ENCODE assay signal across 16 cellular contexts in genomic region chr9:95028855-95029219, GRCh38.
A peak's percentile ranks its signal among the peaks of the same experiment; 100 is the strongest.
DNase-seq lines count a peak whose midpoint lies in the region; TF ChIP-seq lines count a peak whose summit lies in the region.
"Had no signal": no experiment of that assay in that cellular context is flagged by ENCODE, and none has a peak within 500 bp of the region (broad histone marks: within the 10 kb centered on the region; RNA-seq: fewer than 3 reads in every experiment).

No MANE protein-coding gene starts in this region.

- intact Hi-C loops in OCI-LY7 (cut with micrococcal nuclease; ENCODE audit: unreplicated experiment): no loop called here

- TF ChIP-seq CTCF in liver (IDR thresholded peaks at IDR 0.05; ENCODE audit: low read depth, low read length, missing input control) (no peak), Peyer's patch (IDR thresholded peaks at IDR 0.05) (no peak), OCI-LY7 (conservative IDR thresholded peaks at IDR 0.05; ENCODE audit: low read length) (no peak), BE2C (IDR thresholded peaks at IDR 0.05; ENCODE audit: low read depth, low read length) (no peak)

- 88% methylated on average over 8 of the region's 8 CpGs for WGBS in liver

- H3K9me2 ChIP-seq in OCI-LY7 (ENCODE audit: insufficient read depth, low read length): no peaks in the 10 kb centered on the region

- no peaks in the 10 kb centered on the region for H4K20me1 ChIP-seq in OCI-LY7 (ENCODE audit: insufficient read depth, low read length)

- no peak for TF ChIP-seq POLR2A in Peyer's patch (IDR thresholded peaks at IDR 0.05)

- DNase-seq in DMS79 (lab: John Stamatoyannopoulos, UW) (peak; percentile 23), NCI-H510A treated with DMSO at 0.1 percent for 48 hours (lab: John Stamatoyannopoulos, UW) (peak; percentile 64), substantia nigra (lab: John Stamatoyannopoulos, UW) (no peak), Peyer's patch (no peak), OCI-LY7 (ENCODE audit: low spot score) (no peak), BE2C (no peak)
- no peak for DNase-seq in central memory CD4-positive, alpha-beta T cell
- DNase-seq: activated naive CD8-positive, alpha-beta T cell treated with anti-CD3 and anti-CD28 coated beads, Interleukin-2, amount 50 U/mL, for 24 hours; C1 segment of cervical spinal cord; cortex of kidney; immature natural killer cell; NCI-H446 treated with DMSO at 0.1 percent for 48 hours; nephron progenitor cell had no signal

- H3K4me2 ChIP-seq in OCI-LY7 (ENCODE audit: low read length): no peak overlapping the region
- H3K4me2 ChIP-seq: KMS-11 had no signal

- peaks cover 0 to 25% (median 5%) of the 10 kb centered on the region in 4 donors for H3K36me3 ChIP-seq in liver (ENCODE audit: control insufficient read depth in 4 of 4, insufficient read depth in 3 of 4, low read depth in 1 of 4, low read length in 3 of 4)
- H3K36me3 ChIP-seq in Peyer's patch: no peaks in the 10 kb centered on the region
- H3K36me3 ChIP-seq in OCI-LY7 (ENCODE audit: insufficient read depth, low read length): no peaks in the 10 kb centered on the region
- H3K36me3 ChIP-seq in BE2C: peaks cover 44% of the 10 kb centered on the region

- peak overlapping the region in 1 of 2 donors; percentile 80 for H3K9ac ChIP-seq in liver (ENCODE audit: low read depth in 1 of 2, low read length in 2 of 2)
- H3K9ac ChIP-seq: KMS-11 had no signal

- TF ChIP-seq RAD21 in liver (IDR thresholded peaks at IDR 0.05): no peak

- H2AFZ ChIP-seq in OCI-LY7 (ENCODE audit: low read length): no peak overlapping the region

- H3K9me3 ChIP-seq in liver (ENCODE audit: control insufficient read depth in 4 of 4, low read length in 3 of 4): no peaks in the 10 kb centered on the region
- no peaks in the 10 kb centered on the region for H3K9me3 ChIP-seq in Peyer's patch
- H3K9me3 ChIP-seq in OCI-LY7 (ENCODE audit: low read length): no peaks in the 10 kb centered on the region
- H3K9me3 ChIP-seq in BE2C: no peaks in the 10 kb centered on the region
- H3K9me3 ChIP-seq: SJSA1 had no signal

- POLR2A ChIA-PET in OCI-LY7 (lab: Charles Lee): no interaction called here

- BruUV-seq in OCI-LY7 (replicated peaks; lab: Mats Ljungman, UMichigan): no TSS peak

- CTCF ChIA-PET in OCI-LY7 (lab: Charles Lee; ENCODE audit: unreplicated experiment): no interaction called here

- H3K4me3 ChIP-seq in liver (ENCODE audit: low read depth in 1 of 3, low read length in 3 of 3) (no peak overlapping the region), Peyer's patch (no peak overlapping the region), OCI-LY7 (ENCODE audit: low read depth, low read length, poor library complexity, severe bottlenecking) (no peak overlapping the region), BE2C (ENCODE audit: low read depth, low read length) (no peak overlapping the region)
- H3K4me3 ChIP-seq: SJSA1 had no signal

- H3K79me2 ChIP-seq in OCI-LY7 (ENCODE audit: insufficient read depth, low read depth, low read length): no peaks in the 10 kb centered on the region

- H3K27me3 ChIP-seq in liver (ENCODE audit: control insufficient read depth in 4 of 4, insufficient read depth in 4 of 4, low read length in 3 of 4) (no peaks in the 10 kb centered on the region), Peyer's patch (no peaks in the 10 kb centered on the region), BE2C (no peaks in the 10 kb centered on the region)
- H3K27me3 ChIP-seq: SJSA1 had no signal

- H3K4me1 ChIP-seq in liver (ENCODE audit: control insufficient read depth in 4 of 4, insufficient read depth in 4 of 4, low read length in 3 of 4): peaks cover 16 to 78% (median 59%) of the 10 kb centered on the region in 4 donors
- H3K4me1 ChIP-seq in Peyer's patch: peaks cover 0 to 72% (median 0%) of the 10 kb centered on the region in 4 donors
- H3K4me1 ChIP-seq in OCI-LY7 (ENCODE audit: insufficient read depth, low read length, poor library complexity, severe bottlenecking): peaks cover 18% of the 10 kb centered on the region
- peaks cover 75% of the 10 kb centered on the region for H3K4me1 ChIP-seq in BE2C

- H3K27ac ChIP-seq in liver (ENCODE audit: low read depth in 1 of 2, low read length in 2 of 2) (peak overlapping the region; percentile 79 to 84), substantia nigra (ENCODE audit: low read depth, low read length, poor library complexity, severe bottlenecking) (peak overlapping the region; percentile 44), Peyer's patch (peak overlapping the region in 2 of 4 donors; percentile 9 to 14), OCI-LY7 (ENCODE audit: low read depth, low read length, poor library complexity, severe bottlenecking) (no peak overlapping the region)
- H3K27ac ChIP-seq: KMS-11, SJSA1 had no signal

TF ChIP-seq in liver, 16 proteins besides CTCF, POLR2A, EP300 and RAD21:
- no peak for TF ChIP-seq RXRA (IDR thresholded peaks at IDR 0.05)
- no peak for TF ChIP-seq EGR1 (IDR thresholded peaks at IDR 0.05; ENCODE audit: low read depth in 2 of 2)
- no peak for TF ChIP-seq YY1 (IDR thresholded peaks at IDR 0.05)
- no peak for TF ChIP-seq MAX (IDR thresholded peaks at IDR 0.05)
- TF ChIP-seq FOXA1 (IDR thresholded peaks at IDR 0.05): no peak
- TF ChIP-seq NR2F2 (IDR thresholded peaks at IDR 0.05): no peak
- TF ChIP-seq HNF4A (conservative IDR thresholded peaks at IDR 0.05): no peak

Comparison
In these comparisons a context has a peak if more than half of its experiments do, and no peak if none do; other contexts are left out.
1. DNase-seq: peak in DMS79 (single experiment) and NCI-H510A treated with DMSO at 0.1 percent for 48 hours (single experiment); none in substantia nigra (0 of 49), central memory CD4-positive, alpha-beta T cell (single experiment), Peyer's patch (0 of 3), OCI-LY7 (single experiment) and BE2C (single experiment).